Comparison of ENCODE assay signal across 1 cellular context in genomic region chr17:48479014-48479402, GRCh38.
TF ChIP-seq lines count a peak whose summit lies in the region.

No MANE protein-coding gene starts in this region.

TF ChIP-seq in GM12878, 131 proteins besides CTCF, POLR2A, EP300 and RAD21:
- TF ChIP-seq RBBP5 (conservative IDR thresholded peaks at IDR 0.05) (no peak), CREB1 (IDR thresholded peaks at IDR 0.05; ENCODE audit: low read depth) (no peak), RCOR1 (conservative IDR thresholded peaks at IDR 0.05; ENCODE audit: low read depth, low read length) (no peak), SUZ12 (IDR thresholded peaks at IDR 0.05; ENCODE audit: unreplicated experiment) (no peak), SREBF1 (IDR thresholded peaks at IDR 0.05; ENCODE audit: low read length) (no peak), ZNF592 (IDR thresholded peaks at IDR 0.05) (no peak), SIX5 (IDR thresholded peaks at IDR 0.05; ENCODE audit: low read depth, low read length, severe bottlenecking) (no peak), MYC (IDR thresholded peaks at IDR 0.05; ENCODE audit: insufficient read depth, insufficient read length, insufficient replicate concordance, low read length, severe bottlenecking) (no peak), RELA (IDR thresholded peaks at IDR 0.05; ENCODE audit: borderline replicate concordance, partially characterized antibody) (no peak), SMAD5 (IDR thresholded peaks at IDR 0.05; ENCODE audit: low read depth) (no peak), WRNIP1 (IDR thresholded peaks at IDR 0.05; ENCODE audit: borderline replicate concordance, low read depth, low read length) (no peak)
